ENCODE assay signal across 1 cellular context in genomic region chr9:5958273-5958672, GRCh38.
TF ChIP-seq lines count a peak whose summit lies in the region.

No MANE protein-coding gene starts in this region.

TF ChIP-seq in GM12878, 131 proteins besides CTCF, POLR2A, EP300 and RAD21 (continued from another document):
- no peak for TF ChIP-seq ZNF592 (IDR thresholded peaks at IDR 0.05)
- 0 out of 2 replicates have a peak, but pooled peaks have one; percentile 28 for TF ChIP-seq GATAD2B (conservative IDR thresholded peaks at IDR 0.05; ENCODE audit: low read depth)
- no peak for TF ChIP-seq JUND (IDR thresholded peaks at IDR 0.05; ENCODE audit: low read depth, low read length)
- no peak for TF ChIP-seq ZNF384 (IDR thresholded peaks at IDR 0.05; ENCODE audit: borderline replicate concordance, low read depth, low read length)
- TF ChIP-seq E4F1 (IDR thresholded peaks at IDR 0.05; ENCODE audit: borderline replicate concordance, partially characterized antibody), result no peak
- TF ChIP-seq FOXM1 (IDR thresholded peaks at IDR 0.05; ENCODE audit: low read depth, low read length), result peak; percentile 36; the same call in 1 of the 2 replicates
- TF ChIP-seq STAT1 (conservative IDR thresholded peaks at IDR 0.05), result no peak
- TF ChIP-seq CBX5 (IDR thresholded peaks at IDR 0.05; ENCODE audit: low read depth), result no peak
- no peak for TF ChIP-seq ELK1 (IDR thresholded peaks at IDR 0.05; ENCODE audit: low read depth, low read length)
- no peak for TF ChIP-seq TCF7 (IDR thresholded peaks at IDR 0.05; ENCODE audit: borderline replicate concordance)
- no peak for TF ChIP-seq ASH2L (IDR thresholded peaks at IDR 0.05; ENCODE audit: borderline replicate concordance, low read depth)
- no peak for TF ChIP-seq ZSCAN29 (IDR thresholded peaks at IDR 0.05)
- no peak for TF ChIP-seq NKRF (conservative IDR thresholded peaks at IDR 0.05)
- no peak for TF ChIP-seq PAX5 (IDR thresholded peaks at IDR 0.05; ENCODE audit: borderline replicate concordance, low read depth, low read length)
- no peak for TF ChIP-seq MAX (IDR thresholded peaks at IDR 0.05; ENCODE audit: low read depth, low read length)
- TF ChIP-seq POLR2AphosphoS2 (IDR thresholded peaks at IDR 0.05; ENCODE audit: low read depth, low read length), result no peak
- TF ChIP-seq ETV6 (conservative IDR thresholded peaks at IDR 0.05 in 1 of 2, IDR thresholded peaks at IDR 0.05 in 1 of 2; ENCODE audit: borderline replicate concordance in 1 of 2, low read depth in 1 of 2), result peak in 1 of 2 experiments; percentile 67; a peak in 2 of 4 replicates
- TF ChIP-seq MTA2 (IDR thresholded peaks at IDR 0.05; ENCODE audit: low read depth), result peak; percentile 78
- no peak for TF ChIP-seq RAD51 (IDR thresholded peaks at IDR 0.05)
- no peak for TF ChIP-seq ZZZ3 (IDR thresholded peaks at IDR 0.05; ENCODE audit: control insufficient read depth, insufficient read length, low read depth)
- TF ChIP-seq DPF2 (IDR thresholded peaks at IDR 0.05), result peak; percentile 80; the same call in 1 of the 2 replicates
- no peak for TF ChIP-seq SMAD5 (IDR thresholded peaks at IDR 0.05; ENCODE audit: low read depth)
- no peak for TF ChIP-seq CBFB (IDR thresholded peaks at IDR 0.05; ENCODE audit: low read depth)
- no peak for TF ChIP-seq MEF2B (IDR thresholded peaks at IDR 0.05; ENCODE audit: partially characterized antibody, poor library complexity, severe bottlenecking)
- TF ChIP-seq YBX1 (IDR thresholded peaks at IDR 0.05), result no peak
- no peak for TF ChIP-seq BRCA1 (IDR thresholded peaks at IDR 0.05; ENCODE audit: low read depth, low read length)
